In the genomic region with DNA sequence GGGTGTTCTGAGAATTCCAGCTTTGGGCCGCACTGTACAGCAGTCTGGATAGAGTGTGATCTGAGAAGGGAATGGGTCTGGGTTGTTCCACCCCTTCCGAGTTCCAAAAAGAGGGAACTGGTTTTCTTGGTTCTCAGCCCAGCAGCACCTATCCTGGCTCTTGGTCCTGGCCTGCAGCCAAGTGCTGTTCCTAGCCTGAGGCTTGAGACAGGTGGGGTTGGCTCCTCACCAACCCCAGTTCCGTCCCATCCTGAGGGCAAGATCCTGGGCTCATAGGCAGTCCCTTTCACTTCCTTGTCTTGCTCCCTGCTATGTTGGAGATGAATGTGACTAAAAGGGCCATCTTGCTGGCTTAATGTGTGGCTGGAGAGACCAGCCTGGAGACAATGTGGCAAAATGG, we compare ENCODE assay signal across 11 cellular contexts. TPM values are rescaled to one million over a fixed set of nuclear protein-coding genes. Genes with fewer than 3 reads are reported as not detected.
DNase-seq lines count a peak whose midpoint lies in the region; ATAC-seq and TF ChIP-seq lines count a peak whose summit lies in the region.
"Had no signal": no experiment of that assay in that cellular context is flagged by ENCODE, and none has a peak within 500 bp of the region (broad histone marks: within the 10 kb centered on the region; RNA-seq: fewer than 3 reads in every experiment).

No MANE protein-coding gene starts in this region.

- TF ChIP-seq POLR2A in ovary (IDR thresholded peaks at IDR 0.05), result no peak

- no peak for ATAC-seq in GM19351 (IDR thresholded peaks at IDR 0.05; ENCODE audit: unreplicated experiment)

- no peak overlapping the region for H3K27ac ChIP-seq in mammary epithelial cell (ENCODE audit: insufficient read depth, low read depth, low read length)
- peak overlapping the region in 1 of 2 donors; percentile 54 for H3K27ac ChIP-seq in ovary

- peak overlapping the region; percentile 32 for H3K4me2 ChIP-seq in mammary epithelial cell (ENCODE audit: insufficient read depth, low read depth, low read length)

- H3K4me3 ChIP-seq in mammary epithelial cell (replicated peaks in 1 of 3; ENCODE audit: insufficient read depth in 1 of 3, low read depth in 2 of 3, low read length in 3 of 3), result no peak overlapping the region
- no peak overlapping the region for H3K4me3 ChIP-seq in ovary
- no peak overlapping the region for H3K4me3 ChIP-seq in foreskin fibroblast (ENCODE audit: low read depth in 1 of 2, low read length in 2 of 2)

- dilution Hi-C loops in mammary epithelial cell (cut with HindIII; ENCODE audit: low sequenced_read_pairs), result loop anchor here (5.0 kb wide), 2 partner anchors 33 to 63 kb away; partner anchors contain the start of gene DISP2

- TF ChIP-seq EP300 in ovary (IDR thresholded peaks at IDR 0.05), result no peak

- DNase-seq in ELF-1 (ENCODE audit: low read depth, low spot score) (peak; percentile 23), NCI-H1105 treated with DMSO at 0.1 percent for 48 hours (lab: John Stamatoyannopoulos, UW) (peak; percentile 62), mammary epithelial cell (peak; percentile 62), ovary (peak; percentile 40 to 72 (median 59)), foreskin fibroblast (no peak), T1000 (lab: John Stamatoyannopoulos, UW) (no peak), NCI-H226 (no peak)
- DNase-seq: DND-41, foreskin melanocyte, mesenchymal stem cell had no signal

- in situ Hi-C loops in mammary epithelial cell (cut with MboI; ENCODE audit: low sequenced_read_pairs in 2 of 2), result loop anchor here in 1 of 2 donors (5.0 kb wide), 1 partner anchor 143 kb away; no protein-coding TSS in a partner anchor

- H3K27me3 ChIP-seq in mammary epithelial cell (ENCODE audit: insufficient read depth, low read length), result no peaks in the 10 kb centered on the region
- no peaks in the 10 kb centered on the region for H3K27me3 ChIP-seq in ovary

- no peaks in the 10 kb centered on the region for H3K79me2 ChIP-seq in mammary epithelial cell (ENCODE audit: insufficient read depth, low read length)

- CTCF ChIA-PET in mammary epithelial cell (lab: Charles Lee; ENCODE audit: low non-redundant PET), result no interaction called here

- peaks cover 4% of the 10 kb centered on the region for H3K36me3 ChIP-seq in mammary epithelial cell (ENCODE audit: insufficient read depth, low read length)
- H3K36me3 ChIP-seq in ovary, result no peaks in the 10 kb centered on the region

- intact Hi-C loops in mammary epithelial cell (cut with micrococcal nuclease), result loop anchor here (1.0 kb wide), 2 partner anchors 52 to 81 kb away; no protein-coding TSS in a partner anchor
- intact Hi-C loops in ovary (cut with DNase I), result loop anchor here in 3 of 4 donors (2.0 to 10.0 kb wide), 8 partner anchors 53 to 376 kb away; partner anchors contain the start of gene ANKRD63 (in 2 of the 3)

- H3K4me1 ChIP-seq in mammary epithelial cell (ENCODE audit: insufficient read depth, low read length) (peaks cover 22% of the 10 kb centered on the region), ovary (ENCODE audit: insufficient read depth) (peaks cover 14% of the 10 kb centered on the region)

- no peaks in the 10 kb centered on the region for H3K9me3 ChIP-seq in mammary epithelial cell (replicated peaks; ENCODE audit: insufficient read depth, low read length)
- no peaks in the 10 kb centered on the region for H3K9me3 ChIP-seq in ovary

- WGBS in mammary epithelial cell (ENCODE audit: low coverage, missing lambda C conversion rate), result 33% methylated on average over 3 of the region's 3 CpGs
- 14 to 51% (median 22%) methylated on average over 3 of the region's 3 CpGs for WGBS in ovary, 3 donors

- no peak for TF ChIP-seq CTCF in mammary epithelial cell (conservative IDR thresholded peaks at IDR 0.05 in 1 of 2, IDR thresholded peaks at IDR 0.05 in 1 of 2; ENCODE audit: extremely low read depth in 1 of 2, insufficient read depth in 1 of 2, low read depth in 1 of 2, low read length in 2 of 2)
- no peak for TF ChIP-seq CTCF in ovary (IDR thresholded peaks at IDR 0.05)
- TF ChIP-seq CTCF in foreskin fibroblast (IDR thresholded peaks at IDR 0.05; ENCODE audit: low read depth, low read length), result no peak

- no peak overlapping the region for H2AFZ ChIP-seq in mammary epithelial cell (ENCODE audit: low read depth, low read length)

- BruUV-seq in mammary epithelial cell (replicated peaks; lab: Mats Ljungman, UMichigan), result no TSS peak

- no peak overlapping the region for H3K9ac ChIP-seq in mammary epithelial cell (ENCODE audit: insufficient read depth, low read length)

- no peaks in the 10 kb centered on the region for H4K20me1 ChIP-seq in mammary epithelial cell (ENCODE audit: insufficient read depth, low read length)

RNA-seq across cellular contexts. Expression of gene IVD, which starts 15.2 kb away (rescaled TPM):
- 10 to 100 TPM; 40.3 to 44.3 TPM for total RNA-seq in mammary epithelial cell
- polyA plus RNA-seq in mammary epithelial cell, result 41.1 TPM
- 96.7 TPM for polyA minus RNA-seq in mammary epithelial cell
- total RNA-seq in ovary, result 100 to 1,000 TPM in 1 of 7 donors, 10 to 100 TPM in 6; 51.5 to 105 (median 91.7) TPM
- 10 to 100 TPM; 53.2 to 98.4 TPM for polyA plus RNA-seq in ovary

RNA-seq across cellular contexts. Expression of gene BAHD1, which starts 20.0 kb away (rescaled TPM):
- total RNA-seq in mammary epithelial cell (10 to 100 TPM; 11.7 to 13.7 TPM), ovary (10 to 100 TPM; 16.0 to 67.3 (median 45.7) TPM)
- polyA plus RNA-seq in mammary epithelial cell (6.6 TPM), ovary (10 to 100 TPM; 14.8 to 21.2 TPM)
- 12.9 TPM for polyA minus RNA-seq in mammary epithelial cell

RNA-seq across cellular contexts. Expression of gene KNSTRN, which starts 38.3 kb away (rescaled TPM):
- 10 to 100 TPM; 19.3 to 49.7 TPM for total RNA-seq in mammary epithelial cell
- 44.5 TPM for polyA plus RNA-seq in mammary epithelial cell
- 51.4 TPM for polyA minus RNA-seq in mammary epithelial cell
- 1 to 10 TPM; 6.0 to 7.9 (median 6.6) TPM for total RNA-seq in ovary
- polyA plus RNA-seq in ovary, result 10 to 100 TPM in 1 of 2 donors, 1 to 10 TPM in 1; 5.8 to 10.7 TPM

RNA-seq across cellular contexts. Expression of gene CHST14, which starts 50.0 kb away (rescaled TPM):
- 10 to 100 TPM in 1 of 2 donors, 1 to 10 TPM in 1; 9.8 to 11.1 TPM for total RNA-seq in mammary epithelial cell
- 7.7 TPM for polyA plus RNA-seq in mammary epithelial cell
- polyA minus RNA-seq in mammary epithelial cell, result 6.6 TPM
- total RNA-seq in ovary, result 10 to 100 TPM in 6 of 7 donors, 1 to 10 TPM in 1; 8.2 to 28.3 (median 23.8) TPM
- polyA plus RNA-seq in ovary, result 10 to 100 TPM; 19.9 to 25.8 TPM

Comparison
In these comparisons a context has a peak if more than half of its experiments do, and no peak if none do; other contexts are left out.
1. DNase-seq: peak in ELF-1 (single experiment), NCI-H1105 treated with DMSO at 0.1 percent for 48 hours (single experiment), mammary epithelial cell (single experiment) and ovary (5 of 5); none in foreskin fibroblast (0 of 2), T1000 (single experiment) and NCI-H226 (single experiment).